Comparison of ENCODE assay signal across 16 cellular contexts in genomic region chr7:147829021-147829420, GRCh38.
A peak's percentile ranks its signal among the peaks of the same experiment; 100 is the strongest.
DNase-seq lines count a peak whose midpoint lies in the region; ATAC-seq and TF ChIP-seq lines count a peak whose summit lies in the region.
"Had no signal": no experiment of that assay in that cellular context is flagged by ENCODE, and none has a peak within 500 bp of the region (broad histone marks: within the 10 kb centered on the region; RNA-seq: fewer than 3 reads in every experiment).

No MANE protein-coding gene starts in this region.

- DNase-seq in DMS 273 treated with DMSO at 0.1 percent for 48 hours (lab: John Stamatoyannopoulos, UW) (peak; percentile 72), NCI-H2171 (lab: John Stamatoyannopoulos, UW) (peak; percentile 82), NCI-H69 (lab: John Stamatoyannopoulos, UW) (peak; percentile 51), cerebellum (ENCODE audit: low spot score) (peak; percentile 12), foreskin keratinocyte (no peak), mucosa of gallbladder (ENCODE audit: low spot score) (no peak), prostate gland (ENCODE audit: low spot score) (no peak)
- DNase-seq: BE2C; CD4-positive, alpha-beta memory T cell; COR-L47; DMS53; GM23248 had no signal

- no peaks in the 10 kb centered on the region for H3K36me3 ChIP-seq in prostate gland
- H3K36me3 ChIP-seq: BE2C had no signal

- no peak for TF ChIP-seq POLR2A in prostate gland (IDR thresholded peaks at IDR 0.05)

- ATAC-seq in foreskin keratinocyte (no peak), GM19324 (IDR thresholded peaks at IDR 0.05; ENCODE audit: low FRiP score, unreplicated experiment) (no peak)
- ATAC-seq: GM12878, HCT116 had no signal

- H3K27me3 ChIP-seq in foreskin keratinocyte = no peaks in the 10 kb centered on the region
- no peaks in the 10 kb centered on the region for H3K27me3 ChIP-seq in prostate gland (replicated peaks; ENCODE audit: insufficient read depth)
- H3K27me3 ChIP-seq: BE2C had no signal

- no peak overlapping the region for H3K4me3 ChIP-seq in prostate gland
- H3K4me3 ChIP-seq: GM12878, GM23248 had no signal

- H3K4me1 ChIP-seq in foreskin keratinocyte = no peaks in the 10 kb centered on the region
- H3K4me1 ChIP-seq in prostate gland (replicated peaks) = no peaks in the 10 kb centered on the region
- H3K4me1 ChIP-seq: BE2C had no signal

- TF ChIP-seq CTCF in foreskin keratinocyte (conservative IDR thresholded peaks at IDR 0.05) (no peak), prostate gland (IDR thresholded peaks at IDR 0.05) (no peak)

- H3K27ac ChIP-seq in foreskin keratinocyte (no peak overlapping the region), prostate gland (no peak overlapping the region)
- H3K27ac ChIP-seq: C4-2B, GM23248 had no signal

- H3K9me3 ChIP-seq in prostate gland = no peaks in the 10 kb centered on the region
- H3K9me3 ChIP-seq: BE2C had no signal

- intact Hi-C loops in prostate gland (cut with DNase I) = no loop called here

- WGBS in prostate gland = 95% methylated on average over 2 of the region's 2 CpGs

Comparison
In these comparisons a context has a peak if more than half of its experiments do, and no peak if none do; other contexts are left out.
1. DNase-seq: peak in DMS 273 treated with DMSO at 0.1 percent for 48 hours (single experiment), NCI-H2171 (single experiment), NCI-H69 (single experiment) and cerebellum (single experiment); none in foreskin keratinocyte (0 of 2), mucosa of gallbladder (single experiment) and prostate gland (single experiment).